In the genomic region with DNA sequence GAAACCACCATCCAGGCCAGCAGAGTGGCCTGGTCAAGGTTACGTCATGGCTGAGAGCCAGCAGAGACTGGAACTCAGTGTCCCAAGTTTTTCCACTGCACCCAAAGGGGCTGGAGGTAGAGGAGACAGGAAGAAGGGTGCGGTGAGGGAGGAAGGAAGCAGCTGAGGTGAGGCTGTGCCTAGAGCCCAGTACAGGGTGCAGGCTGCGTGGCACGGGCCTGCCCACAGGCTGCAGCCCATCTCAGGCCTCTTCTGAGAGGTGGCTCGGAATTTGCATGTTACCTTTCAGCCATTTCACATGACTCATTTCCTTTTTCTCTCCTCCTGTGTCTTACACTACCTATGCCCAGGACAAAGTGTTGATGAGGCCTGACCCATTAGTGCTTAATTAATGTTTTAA, we compare ENCODE assay signal across 19 cellular contexts. TPM values are rescaled to one million over a fixed set of nuclear protein-coding genes. Genes with fewer than 3 reads are reported as not detected.
A peak's percentile ranks its signal among the peaks of the same experiment; 100 is the strongest.
DNase-seq lines count a peak whose midpoint lies in the region; ATAC-seq, FAIRE-seq and TF ChIP-seq lines count a peak whose summit lies in the region.
"Had no signal": no experiment of that assay in that cellular context is flagged by ENCODE, and none has a peak within 500 bp of the region (broad histone marks: within the 10 kb centered on the region; RNA-seq: fewer than 3 reads in every experiment).

No MANE protein-coding gene starts in this region.

- no peak overlapping the region for H2AFZ ChIP-seq in DND-41 (ENCODE audit: low read depth, low read length)
- no peak overlapping the region for H2AFZ ChIP-seq in K562 (ENCODE audit: low read depth, low read length)

- FAIRE-seq in K562 (lab: Jason Lieb, UNC) (no peak), small intestine (lab: Jason Lieb, UNC) (no peak)
- FAIRE-seq: A204.1 had no signal

- H3K9me3 Mint-ChIP-seq in activated naive CD4-positive, alpha-beta T cell treated with anti-CD3 and anti-CD28 coated beads, Interleukin-2, amount 50 U/mL, for 24 hours: no peaks in the 10 kb centered on the region

- H3K4me3 Mint-ChIP-seq in activated naive CD4-positive, alpha-beta T cell treated with anti-CD3 and anti-CD28 coated beads, Interleukin-2, amount 50 U/mL, for 24 hours: no peak overlapping the region

- no peaks in the 10 kb centered on the region for H3K27me3 Mint-ChIP-seq in activated naive CD4-positive, alpha-beta T cell treated with anti-CD3 and anti-CD28 coated beads, Interleukin-2, amount 50 U/mL, for 24 hours

- TF ChIP-seq RAD21 in K562 (CRISPR knock-in tag; conservative IDR thresholded peaks at IDR 0.05 in 1 of 2, IDR thresholded peaks at IDR 0.05 in 1 of 2): no peak

- H3K9me1 ChIP-seq in K562 (ENCODE audit: control insufficient read depth, insufficient read depth, low read length): no peaks in the 10 kb centered on the region

- intact Hi-C loops in K562 (cut with micrococcal nuclease): no loop called here

- no peak for DNase-seq in activated naive CD4-positive, alpha-beta T cell treated with anti-CD3 and anti-CD28 coated beads, Interleukin-2, amount 50 U/mL, for 16 hours
- no peak for DNase-seq in DND-41
- no peak for DNase-seq in K562 (ENCODE audit: extremely low read depth in 1 of 4, low spot score in 3 of 4)
- DNase-seq in small intestine: peak; percentile 47
- DNase-seq in left lobe of liver (ENCODE audit: low spot score): no peak
- DNase-seq: NCI-H1092; NCI-H146; NCI-H2029 treated with DMSO at 0.1 percent for 48 hours; NCI-H226; NCI-H510A treated with DMSO at 0.1 percent for 48 hours; NCI-H748 treated with DMSO at 0.1 percent for 48 hours; NK-92 treated with Interleukin-12 subunit alpha and Interleukin-12 subunit beta, amount 100 ng/mL, for 24 hours; SHP77 treated with DMSO at 0.1 percent for 48 hours had no signal

- BruUV-seq in K562 (replicated peaks; lab: Mats Ljungman, UMichigan): no TSS peak

- H3K27ac ChIP-seq in DND-41 (ENCODE audit: low read length) (peak overlapping the region; percentile 1; the same call in 1 of the 2 replicates), K562 (ENCODE audit: extremely low read depth, low read depth, low read length) (no peak overlapping the region), small intestine (ENCODE audit: low read depth in 1 of 2, low read length in 1 of 2) (peak overlapping the region; percentile 0 to 41)
- H3K27ac ChIP-seq: C4-2B, RWPE1, SK-N-MC had no signal

- H3K4me2 ChIP-seq in DND-41 (ENCODE audit: insufficient read depth, low read length): no peak overlapping the region
- no peak overlapping the region for H3K4me2 ChIP-seq in K562 (ENCODE audit: insufficient read depth, low read length)

- POLR2A ChIA-PET in K562 (lab: Yijun Ruan, JAX): no interaction called here

- H3K9ac ChIP-seq in DND-41 (ENCODE audit: low read depth, low read length): no peak overlapping the region
- no peak overlapping the region for H3K9ac ChIP-seq in K562 (ENCODE audit: insufficient read depth in 1 of 2, low read depth in 2 of 2, low read length in 2 of 2)

- 0% methylated on average over 5 of the region's 5 CpGs for WGBS in K562 (ENCODE audit: insufficient coverage, low coverage, missing lambda C conversion rate)
- WGBS in small intestine, 3 donors: 80 to 90% (median 80%) methylated on average over 5 of the region's 5 CpGs

- peaks cover 10% of the 10 kb centered on the region for H3K4me1 ChIP-seq in DND-41 (ENCODE audit: insufficient read depth, low read length)
- H3K4me1 ChIP-seq in K562 (replicated peaks in 1 of 2; ENCODE audit: control insufficient read depth in 2 of 2, insufficient read depth in 2 of 2, low read length in 2 of 2): no peaks in the 10 kb centered on the region; a peak in 1 of 5 replicates
- H3K4me1 ChIP-seq in small intestine (ENCODE audit: control insufficient read depth in 2 of 2, insufficient read depth in 1 of 2, low read depth in 1 of 2, low read length in 1 of 2): peaks cover 0 to 3% of the 10 kb centered on the region in 2 donors

- H3K4me1 Mint-ChIP-seq in activated naive CD4-positive, alpha-beta T cell treated with anti-CD3 and anti-CD28 coated beads, Interleukin-2, amount 50 U/mL, for 24 hours: peaks cover 75% of the 10 kb centered on the region

- H3K36me3 ChIP-seq in DND-41 (ENCODE audit: insufficient read depth, low read length) (no peaks in the 10 kb centered on the region), K562 (ENCODE audit: control insufficient read depth, insufficient read depth, low read length) (no peaks in the 10 kb centered on the region), small intestine (ENCODE audit: control insufficient read depth in 2 of 2, insufficient read depth in 2 of 2, low read length in 2 of 2) (no peaks in the 10 kb centered on the region)

- TF ChIP-seq POLR2A in K562 (conservative IDR thresholded peaks at IDR 0.05): no peak

- no peaks in the 10 kb centered on the region for H4K20me1 ChIP-seq in DND-41 (ENCODE audit: insufficient read depth, low read length)
- no peaks in the 10 kb centered on the region for H4K20me1 ChIP-seq in K562 (replicated peaks; ENCODE audit: control insufficient read depth, insufficient read depth, low read length)

- CTCF ChIA-PET in K562 (lab: Yijun Ruan, JAX; ENCODE audit: low intra/inter-chr PET ratio): no interaction called here

- no peak overlapping the region for H3K4me3 ChIP-seq in DND-41 (ENCODE audit: low read depth in 1 of 2, low read length in 2 of 2)
- no peak overlapping the region for H3K4me3 ChIP-seq in K562
- no peak overlapping the region for H3K4me3 ChIP-seq in small intestine (ENCODE audit: low read depth in 1 of 2, low read length in 2 of 2)
- H3K4me3 ChIP-seq: SK-N-MC had no signal

- in situ Hi-C loops in K562 (cut with MboI): no loop called here

- H3K27ac Mint-ChIP-seq in activated naive CD4-positive, alpha-beta T cell treated with anti-CD3 and anti-CD28 coated beads, Interleukin-2, amount 50 U/mL, for 24 hours: peak overlapping the region; percentile 84

- H3K79me2 ChIP-seq in DND-41 (ENCODE audit: insufficient read depth, low read length) (no peaks in the 10 kb centered on the region), K562 (ENCODE audit: control insufficient read depth, insufficient read depth, low read length) (no peaks in the 10 kb centered on the region)

- no peak for TF ChIP-seq CTCF in DND-41 (IDR thresholded peaks at IDR 0.05; ENCODE audit: borderline replicate concordance, extremely low read depth, low read length, poor library complexity, severe bottlenecking)
- no peak for TF ChIP-seq CTCF in K562 (IDR thresholded peaks at IDR 0.05 in 2 of 3, conservative IDR thresholded peaks at IDR 0.05 in 1 of 3; ENCODE audit: insufficient read depth in 2 of 3, low read depth in 1 of 3, low read length in 3 of 3)

- no peaks in the 10 kb centered on the region for H3K27me3 ChIP-seq in DND-41 (ENCODE audit: insufficient read depth, low read length, poor library complexity)
- H3K27me3 ChIP-seq in K562 (ENCODE audit: control insufficient read depth in 2 of 2, insufficient read depth in 2 of 2, low read length in 2 of 2): peaks cover 5 to 16% of the 10 kb centered on the region in 2 experiments; a peak in 4 of 5 replicates
- no peaks in the 10 kb centered on the region for H3K27me3 ChIP-seq in small intestine (ENCODE audit: control insufficient read depth in 2 of 2, insufficient read depth in 2 of 2, low read length in 2 of 2)

- no peak for TF ChIP-seq EP300 in K562 (IDR thresholded peaks at IDR 0.05; ENCODE audit: low read length)

- H3K36me3 Mint-ChIP-seq in activated naive CD4-positive, alpha-beta T cell treated with anti-CD3 and anti-CD28 coated beads, Interleukin-2, amount 50 U/mL, for 24 hours: peaks cover 2% of the 10 kb centered on the region

- H3K9me3 ChIP-seq in DND-41 (ENCODE audit: insufficient read depth, low read length, severe bottlenecking) (no peaks in the 10 kb centered on the region), K562 (replicated peaks; ENCODE audit: control insufficient read depth, insufficient read depth, low read depth, low read length) (no peaks in the 10 kb centered on the region), small intestine (ENCODE audit: control insufficient read depth, low read depth) (no peaks in the 10 kb centered on the region)

- ATAC-seq in DND-41 (ENCODE audit: insufficient read depth, low read depth): no peak
- ATAC-seq in K562: no peak
- ATAC-seq in left lobe of liver: no peak
- no peak for ATAC-seq in HG02870 (IDR thresholded peaks at IDR 0.05; ENCODE audit: unreplicated experiment)

TF ChIP-seq in K562, 482 proteins besides CTCF, POLR2A, EP300 and RAD21:
- TF ChIP-seq CCNT2 (IDR thresholded peaks at IDR 0.05; ENCODE audit: borderline replicate concordance, extremely low read depth, insufficient read length, low read depth, low read length): no peak
- TF ChIP-seq ZNF316 (IDR thresholded peaks at IDR 0.05): peak; percentile 12; the same call in 1 of the 2 replicates

RNA-seq across cellular contexts. Expression of gene MGAT4A, which starts 13.7 kb away (rescaled TPM):
- total RNA-seq in K562 (2011; cell fraction: chromatin; rRNA removed; ENCODE audit: low replicate concordance): 0.09 and 1.2 TPM in 2 replicates
- total RNA-seq in K562 (2011; cell fraction: nucleolus; rRNA removed): under 0.01 TPM in 1 of 2 replicates, not detected in the other
- 0.15 and 0.29 TPM in 2 replicates for total RNA-seq in K562 (2011; cell fraction: nucleoplasm; rRNA removed)
- total RNA-seq in K562 (2014; rRNA removed) (0.53 TPM in 1 of 2 replicates, not detected in the other), K562 (2014; rRNA removed; fragmentation: Illumina TruSeq; extraction: Trizol) (0.18 and 0.67 TPM in 2 replicates), K562 (2015; rRNA removed; fragmentation: Illumina TruSeq; extraction: Trizol) (0.08 and 0.11 TPM in 2 replicates), K562 (2021) (0.35 and 0.38 TPM in 2 replicates), left lobe of liver (6.9 TPM)
- polyA plus RNA-seq in K562 (2011; rRNA removed) (0.11 and 0.28 TPM in 2 replicates), K562 (2014; fragmentation: Illumina TruSeq; extraction: Trizol) (0.03 and 0.10 TPM in 2 replicates), K562 (2014; fragmentation: Nextera tagmentation; extraction: Ambion mirVana) (under 1 TPM in 1 of 2 experiments, not detected in 1; 0.03 TPM), K562 (2014; rRNA removed) (0.53 TPM in 1 of 2 replicates, not detected in the other), small intestine (10 to 100 TPM; 28.9 to 38.3 (median 35.8) TPM)
- 0.06 and 0.24 TPM in 2 replicates for polyA plus RNA-seq in K562 (2011; cell fraction: cytosol; rRNA removed)
- 0.01 and 0.14 TPM in 2 replicates for polyA plus RNA-seq in K562 (2011; cell fraction: nucleus; rRNA removed)
- polyA plus RNA-seq in K562 (2012): 0.15 and 0.20 TPM in 2 replicates
- 0.14 and 0.21 TPM in 2 replicates for polyA minus RNA-seq in K562 (2011; rRNA and poly(A)+ RNA removed)
- polyA minus RNA-seq in K562 (2011; cell fraction: cytosol; rRNA and poly(A)+ RNA removed): 0.57 TPM in 1 of 2 replicates, not detected in the other
- polyA minus RNA-seq in K562 (2011; cell fraction: nucleus; rRNA and poly(A)+ RNA removed): 0.22 TPM in 1 of 2 replicates, not detected in the other
